9 cellular contexts compared by ENCODE assay signal in genomic region chr14:100486025-100486828, GRCh38.
DNase-seq lines count a peak whose midpoint lies in the region; ATAC-seq and TF ChIP-seq lines count a peak whose summit lies in the region.
"Had no signal": no experiment of that assay in that cellular context is flagged by ENCODE, and none has a peak within 500 bp of the region (broad histone marks: within the 10 kb centered on the region; RNA-seq: fewer than 3 reads in every experiment).

No MANE protein-coding gene starts in this region.

- CTCF ChIA-PET in GM10248 (lab: Yijun Ruan, JAX), result interaction anchor here (1.1 kb wide), 1 partner anchor 18 kb away, joined by 3 read pairs; no protein-coding TSS in a partner anchor
- CTCF ChIA-PET in HEK293T (lab: Yijun Ruan, JAX), result no interaction called here
- CTCF ChIA-PET in activated B cell treated with CpG ODN at 0.5 μM for 24 hours (lab: Charles Lee), result no interaction called here

- DNase-seq in GM10248 (ENCODE audit: extremely low spot score) (peak; percentile 77), HEK293T (ENCODE audit: extremely low spot score) (peak; percentile 76), NCI-H146 (lab: John Stamatoyannopoulos, UW) (peak; percentile 86), activated B cell treated with CpG ODN at 0.5 μM for 24 hours (peak; percentile 30), choroid plexus epithelial cell (ENCODE audit: low read depth) (peak; percentile 82), mesothelial cell of epicardium (ENCODE audit: low spot score in 2 of 2, unreplicated experiment in 2 of 2) (peak; percentile 74 to 92)
- DNase-seq in stimulated activated naive CD8-positive, alpha-beta T cell treated with anti-CD3 and anti-CD28 coated beads, Interleukin-15, Interleukin-2, amounts not matched to agents 100 U/mL and 50 U/mL, for 24 hours, result peak; percentile 75

- peaks cover 3% of the 10 kb centered on the region for H3K4me1 Mint-ChIP-seq in activated B cell treated with CpG ODN at 0.5 μM for 24 hours
- H3K4me1 Mint-ChIP-seq in mesothelial cell of epicardium, result no peaks in the 10 kb centered on the region

- TF ChIP-seq CTCF in GM10248 (IDR thresholded peaks at IDR 0.05; ENCODE audit: control extremely low read depth, extremely low read depth, low read depth, missing control alignments), result no peak
- TF ChIP-seq CTCF in activated B cell treated with CpG ODN at 0.5 μM for 24 hours (IDR thresholded peaks at IDR 0.05), result no peak
- no peak for TF ChIP-seq CTCF in choroid plexus epithelial cell (conservative IDR thresholded peaks at IDR 0.05; ENCODE audit: low read depth, low read length)
- no peak for TF ChIP-seq CTCF in mesothelial cell of epicardium (IDR thresholded peaks at IDR 0.05; ENCODE audit: unreplicated experiment)

- H3K27me3 Mint-ChIP-seq in activated B cell treated with CpG ODN at 0.5 μM for 24 hours (no peaks in the 10 kb centered on the region), mesothelial cell of epicardium (ENCODE audit: low read depth) (no peaks in the 10 kb centered on the region)
- H3K27me3 Mint-ChIP-seq: activated naive CD4-positive, alpha-beta T cell treated with anti-CD3 and anti-CD28 coated beads, Interleukin-2, amount 50 U/mL, for 24 hours had no signal

- ATAC-seq in activated B cell treated with CpG ODN at 0.5 μM for 24 hours (ENCODE audit: low read depth) (peak; percentile 40), HG02852 (IDR thresholded peaks at IDR 0.05; ENCODE audit: unreplicated experiment) (no peak)
- peak; percentile 64 for ATAC-seq in stimulated activated naive CD8-positive, alpha-beta T cell treated with anti-CD3 and anti-CD28 coated beads, Interleukin-15, Interleukin-2, amounts not matched to agents 100 U/mL and 50 U/mL, for 24 hours

- no peak overlapping the region for H3K4me3 ChIP-seq in choroid plexus epithelial cell (ENCODE audit: low read depth, low read length)

- POLR2A ChIA-PET in GM10248 (lab: Yijun Ruan, JAX), result no interaction called here
- POLR2A ChIA-PET in HEK293T (lab: Yijun Ruan, JAX), result no interaction called here
- POLR2A ChIA-PET in activated B cell treated with CpG ODN at 0.5 μM for 24 hours (lab: Charles Lee), result no interaction called here

- intact Hi-C loops in activated B cell treated with CpG ODN at 0.5 μM for 24 hours (cut with micrococcal nuclease), result no loop called here

- H3K27ac Mint-ChIP-seq in activated B cell treated with CpG ODN at 0.5 μM for 24 hours (no peak overlapping the region), mesothelial cell of epicardium (no peak overlapping the region)
- H3K27ac Mint-ChIP-seq: activated naive CD4-positive, alpha-beta T cell treated with anti-CD3 and anti-CD28 coated beads, Interleukin-2, amount 50 U/mL, for 24 hours had no signal

- no peak overlapping the region for H3K4me3 Mint-ChIP-seq in activated B cell treated with CpG ODN at 0.5 μM for 24 hours
- no peak overlapping the region for H3K4me3 Mint-ChIP-seq in mesothelial cell of epicardium
- H3K4me3 Mint-ChIP-seq: activated naive CD4-positive, alpha-beta T cell treated with anti-CD3 and anti-CD28 coated beads, Interleukin-2, amount 50 U/mL, for 24 hours had no signal

- H3K9me3 Mint-ChIP-seq in activated B cell treated with CpG ODN at 0.5 μM for 24 hours (no peaks in the 10 kb centered on the region), mesothelial cell of epicardium (no peaks in the 10 kb centered on the region)
- H3K9me3 Mint-ChIP-seq: activated naive CD4-positive, alpha-beta T cell treated with anti-CD3 and anti-CD28 coated beads, Interleukin-2, amount 50 U/mL, for 24 hours had no signal

- peaks cover 6% of the 10 kb centered on the region for H3K36me3 Mint-ChIP-seq in activated B cell treated with CpG ODN at 0.5 μM for 24 hours (ENCODE audit: low read depth)
- H3K36me3 Mint-ChIP-seq in mesothelial cell of epicardium, result peaks cover 5% of the 10 kb centered on the region

TF ChIP-seq in HEK293T, 16 proteins besides CTCF, POLR2A, EP300 and RAD21:
- TF ChIP-seq L3MBTL2 (conservative IDR thresholded peaks at IDR 0.05) (no peak), ARNT (IDR thresholded peaks at IDR 0.05) (no peak)

Comparison
In these comparisons a context has a peak if more than half of its experiments do, and no peak if none do; other contexts are left out.
1. DNase-seq: peak in every context shown above with its lines; median percentile 86 in NCI-H146; 83 in mesothelial cell of epicardium; 82 in choroid plexus epithelial cell; 77 in GM10248; 76 in HEK293T; 75 in stimulated activated naive CD8-positive, alpha-beta T cell treated with anti-CD3 and anti-CD28 coated beads, Interleukin-15, Interleukin-2, amounts not matched to agents 100 U/mL and 50 U/mL, for 24 hours; 30 in activated B cell treated with CpG ODN at 0.5 μM for 24 hours.